In genomic region chr14:72926292-72927028, GRCh38 we compare ENCODE assay signal across 8 cellular contexts. TPM values are rescaled to one million over a fixed set of nuclear protein-coding genes. Genes with fewer than 3 reads are reported as not detected.
A peak's percentile ranks its signal among the peaks of the same experiment; 100 is the strongest.
DNase-seq lines count a peak whose midpoint lies in the region; ATAC-seq and TF ChIP-seq lines count a peak whose summit lies in the region.

Gene DCAF4, plus strand, starts transcription at chr14:72926464. Its CDS starts 11,515 bp downstream, at chr14:72937979.

- H3K9me3 ChIP-seq in SJSA1 (replicated peaks), result no peaks in the 10 kb centered on the region
- H3K9me3 ChIP-seq in neural progenitor cell (ENCODE audit: low read depth), result no peaks in the 10 kb centered on the region
- no peaks in the 10 kb centered on the region for H3K9me3 ChIP-seq in subcutaneous abdominal adipose tissue (ENCODE audit: control insufficient read depth in 5 of 5, low read length in 5 of 5)

- peak within 1 kb of the TSS; percentile 93 for H3K4me3 Mint-ChIP-seq in neural progenitor cell

- peak within 1 kb of the TSS; percentile 91 for H3K4me2 ChIP-seq in neural progenitor cell

- H3K9me3 Mint-ChIP-seq in neural progenitor cell, result no peaks in the 10 kb centered on the region

- H3K27me3 Mint-ChIP-seq in neural progenitor cell (ENCODE audit: insufficient read depth, low read depth), result peaks cover 4% of the 10 kb centered on the region

- H2AFZ ChIP-seq in neural progenitor cell (replicated peaks), result peak within 1 kb of the TSS; percentile 94

- no peaks in the 10 kb centered on the region for H3K36me3 Mint-ChIP-seq in neural progenitor cell

- no peaks in the 10 kb centered on the region for H4K20me1 ChIP-seq in neural progenitor cell (ENCODE audit: low read depth)

- H3K27ac ChIP-seq in SJSA1, result peak within 1 kb of the TSS; percentile 79
- peak within 1 kb of the TSS; percentile 68 for H3K27ac ChIP-seq in foreskin keratinocyte
- no peak within 1 kb of the TSS for H3K27ac ChIP-seq in neural progenitor cell
- peak within 1 kb of the TSS; percentile 62 for H3K27ac ChIP-seq in subcutaneous abdominal adipose tissue (ENCODE audit: low read depth, low read length)

- H3K36me3 ChIP-seq in SJSA1 (peaks cover 6% of the 10 kb centered on the region), neural progenitor cell (no peaks in the 10 kb centered on the region), subcutaneous abdominal adipose tissue (ENCODE audit: control insufficient read depth in 5 of 5, insufficient read depth in 5 of 5, low read length in 5 of 5) (no peaks in the 10 kb centered on the region)

- H3K4me3 ChIP-seq in HFF-Myc (replicated peaks; ENCODE audit: low read depth, low read length) (peak within 1 kb of the TSS; percentile 88), SJSA1 (peak within 1 kb of the TSS; percentile 82), neural progenitor cell (peak within 1 kb of the TSS; percentile 59), subcutaneous abdominal adipose tissue (ENCODE audit: low read depth in 1 of 5, low read length in 5 of 5) (peak within 1 kb of the TSS; percentile 79 to 95 (median 93))

- H3K9ac ChIP-seq in neural progenitor cell, result no peak within 1 kb of the TSS
- H3K9ac ChIP-seq in subcutaneous abdominal adipose tissue (ENCODE audit: low read length in 5 of 5), result peak within 1 kb of the TSS in 4 of 5 donors; percentile 72 to 82 (median 78)

- no peak within 1 kb of the TSS for H3K27ac Mint-ChIP-seq in neural progenitor cell

- H3K79me2 ChIP-seq in neural progenitor cell (ENCODE audit: low read depth), result no peaks in the 10 kb centered on the region

- H3K27me3 ChIP-seq in SJSA1 (replicated peaks) (no peaks in the 10 kb centered on the region), foreskin keratinocyte (no peaks in the 10 kb centered on the region), neural progenitor cell (peaks cover 25% of the 10 kb centered on the region), subcutaneous abdominal adipose tissue (ENCODE audit: control insufficient read depth in 5 of 5, insufficient read depth in 4 of 5, low read length in 5 of 5) (no peaks in the 10 kb centered on the region)

- H3F3A ChIP-seq in neural progenitor cell (ENCODE audit: low read depth), result no peaks in the 10 kb centered on the region

- H3K4me1 Mint-ChIP-seq in neural progenitor cell, result peaks cover 10% of the 10 kb centered on the region

- H3K4me1 ChIP-seq in SJSA1 (replicated peaks) (peaks cover 16% of the 10 kb centered on the region), foreskin keratinocyte (peaks cover 4% of the 10 kb centered on the region), neural progenitor cell (no peaks in the 10 kb centered on the region), subcutaneous abdominal adipose tissue (ENCODE audit: control insufficient read depth in 5 of 5, insufficient read depth in 5 of 5, low read length in 5 of 5) (peaks cover 1 to 21% (median 14%) of the 10 kb centered on the region in 5 donors)

- DNase-seq in GM03348 (ENCODE audit: low spot score), result peak; percentile 99
- peak; percentile 96 for DNase-seq in HFF-Myc (ENCODE audit: extremely low read depth, low read depth)
- DNase-seq in MV-4-11 (lab: John Stamatoyannopoulos, UW), result peak; percentile 98
- DNase-seq in SJSA1 (ENCODE audit: low read depth in 1 of 2, low spot score in 2 of 2), result peak; percentile 90 to 97
- peak; percentile 89 for DNase-seq in activated gamma-delta T cell treated with anti-CD3 and anti-CD28 coated beads, Interleukin-2, amount 50 U/mL, for 16 hours (ENCODE audit: low read depth)
- DNase-seq in foreskin keratinocyte, result peak; percentile 97 to 99
- peak; percentile 98 for DNase-seq in neural progenitor cell (ENCODE audit: low spot score)

- ATAC-seq in foreskin keratinocyte, result peak; percentile 96

- no peak for TF ChIP-seq CTCF in HFF-Myc (IDR thresholded peaks at IDR 0.05; ENCODE audit: low read depth, low read length, missing control alignments)
- no peak for TF ChIP-seq CTCF in foreskin keratinocyte (conservative IDR thresholded peaks at IDR 0.05)
- no peak for TF ChIP-seq CTCF in neural progenitor cell (IDR thresholded peaks at IDR 0.05)

RNA-seq across cellular contexts. Expression of gene DCAF4, which starts in this region (rescaled TPM):
- total RNA-seq in SJSA1 (2014; rRNA removed; shearing (Covaris generic)), result 14.4 and 24.2 TPM in 2 replicates
- 17.1 and 32.4 TPM in 2 replicates for total RNA-seq in foreskin keratinocyte
- 8.6 and 16.5 TPM in 2 replicates for polyA plus RNA-seq in foreskin keratinocyte
- 3.7 and 7.2 TPM in 2 replicates for total RNA-seq in neural progenitor cell (ENCODE audit: low replicate concordance)
